ENCODE assay signal across 16 cellular contexts in genomic region chr11:13939952-13940610, GRCh38. TPM values are rescaled to one million over a fixed set of nuclear protein-coding genes. Genes with fewer than 3 reads are reported as not detected.
DNase-seq lines count a peak whose midpoint lies in the region; ATAC-seq, FAIRE-seq and TF ChIP-seq lines count a peak whose summit lies in the region.
"Had no signal": no experiment of that assay in that cellular context is flagged by ENCODE, and none has a peak within 500 bp of the region (broad histone marks: within the 10 kb centered on the region; RNA-seq: fewer than 3 reads in every experiment).

No MANE protein-coding gene starts in this region.

- H3K9me3 Mint-ChIP-seq in MCF 10A (ENCODE audit: unreplicated experiment): no peaks in the 10 kb centered on the region

- H3K4me3 ChIP-seq in breast epithelium (no peak overlapping the region), bronchial epithelial cell (ENCODE audit: low read depth, low read length) (no peak overlapping the region)
- H3K4me3 ChIP-seq: BLaER1, SK-N-MC had no signal

- DNase-seq in MCF 10A (ENCODE audit: unreplicated experiment) (peak; percentile 47), breast epithelium (ENCODE audit: low spot score in 2 of 2) (no peak), LHCN-M2 (ENCODE audit: low read depth) (peak; percentile 47), bronchial epithelial cell (ENCODE audit: low read depth) (peak; percentile 84), HUDEP-2 (lab: John Stamatoyannopoulos, UW; ENCODE audit: unreplicated experiment in 76 of 76) (no peak), GM12892 (ENCODE audit: insufficient read length) (no peak), NCI-H774 (lab: John Stamatoyannopoulos, UW) (no peak)
- DNase-seq: caudate nucleus; glutamatergic neuron; GOT3; kidney; stimulated activated CD4-positive, alpha-beta T cell treated with anti-CD3 and anti-CD28 coated beads, Interleukin-2, amount 100 ng/mL, for 48 hours had no signal

- H3K4me3 Mint-ChIP-seq in MCF 10A (ENCODE audit: unreplicated experiment): no peak overlapping the region

- CTCF ChIA-PET in MCF 10A (lab: Yijun Ruan, JAX): interaction anchor here (1.0 to 2.8 kb wide), 5 partner anchors 11 to 168 kb away, joined by 3 to 15 read pairs (median 4); no protein-coding TSS in a partner anchor

- H3K27ac ChIP-seq in breast epithelium: no peak overlapping the region
- H3K27ac ChIP-seq: BLaER1, SK-N-MC had no signal

- H3K27me3 ChIP-seq in breast epithelium (no peaks in the 10 kb centered on the region), bronchial epithelial cell (ENCODE audit: control insufficient read depth, insufficient read depth, low read length) (no peaks in the 10 kb centered on the region)
- H3K27me3 ChIP-seq: BLaER1 had no signal

- POLR2A ChIA-PET in MCF 10A (lab: Yijun Ruan, JAX): no interaction called here

- TF ChIP-seq CTCF in MCF 10A (IDR thresholded peaks at IDR 0.05; ENCODE audit: unreplicated experiment) (no peak), breast epithelium (IDR thresholded peaks at IDR 0.05) (no peak), bronchial epithelial cell (IDR thresholded peaks at IDR 0.05; ENCODE audit: insufficient read depth, low read length, severe bottlenecking) (no peak)

- H3K9me3 ChIP-seq in breast epithelium: no peaks in the 10 kb centered on the region

- peaks cover 22% of the 10 kb centered on the region for H3K4me1 Mint-ChIP-seq in MCF 10A (ENCODE audit: insufficient read depth, unreplicated experiment)

- peak overlapping the region; percentile 12 for H3K27ac Mint-ChIP-seq in MCF 10A (ENCODE audit: low read depth, unreplicated experiment)

- no peaks in the 10 kb centered on the region for H3K36me3 ChIP-seq in breast epithelium
- H3K36me3 ChIP-seq in bronchial epithelial cell (ENCODE audit: control insufficient read depth, insufficient read depth, low read length): no peaks in the 10 kb centered on the region
- H3K36me3 ChIP-seq: BLaER1 had no signal

- no peaks in the 10 kb centered on the region for H3K36me3 Mint-ChIP-seq in MCF 10A (ENCODE audit: insufficient read depth, unreplicated experiment)

- no TSS peak for BruUV-seq in MCF 10A (replicated peaks; lab: Mats Ljungman, UMichigan)

- no peaks in the 10 kb centered on the region for H3K27me3 Mint-ChIP-seq in MCF 10A (ENCODE audit: insufficient read depth, unreplicated experiment)

- no peaks in the 10 kb centered on the region for H3K4me1 ChIP-seq in breast epithelium
- H3K4me1 ChIP-seq: BLaER1 had no signal

- no peak for TF ChIP-seq POLR2A in breast epithelium (IDR thresholded peaks at IDR 0.05)
- TF ChIP-seq POLR2A in GM12892 (IDR thresholded peaks at IDR 0.05; ENCODE audit: low read depth, low read length): no peak

- intact Hi-C loops in MCF 10A (cut with micrococcal nuclease): no loop called here
- intact Hi-C loops in breast epithelium (cut with DNase I; ENCODE audit: low total_unique reads): loop anchor here (2.0 kb wide), 1 partner anchor 65 kb away; no protein-coding TSS in a partner anchor

- no peak for ATAC-seq in GM21515 (IDR thresholded peaks at IDR 0.05; ENCODE audit: unreplicated experiment)

- FAIRE-seq in bronchial epithelial cell (lab: Jason Lieb, UNC) (no peak), GM12892 (lab: Jason Lieb, UNC) (no peak)
- FAIRE-seq: kidney had no signal

RNA-seq across cellular contexts. Expression of gene SPON1, which starts 22.4 kb away (rescaled TPM):
- total RNA-seq in MCF 10A (2022) (not detected in 2 replicates), breast epithelium (100 to 1,000 TPM in 1 of 3 donors, 10 to 100 TPM in 2; 30.1 to 133 (median 34.7) TPM), LHCN-M2 (2014; rRNA removed) (not detected in 2 replicates), bronchial epithelial cell (0.26 TPM in 1 of 2 replicates, not detected in the other)
- polyA plus RNA-seq in LHCN-M2 (2012): 0.73 TPM
- polyA plus RNA-seq in GM12892 (2012; ENCODE audit: missing spikeins): 0.74 TPM
- total RNA-seq: G401 had no signal

Comparison
In these comparisons a context has a peak if more than half of its experiments do, and no peak if none do; other contexts are left out.
1. DNase-seq: peak in MCF 10A (single experiment), LHCN-M2 (single experiment) and bronchial epithelial cell (single experiment); none in breast epithelium (0 of 2), HUDEP-2 (0 of 76), GM12892 (single experiment) and NCI-H774 (single experiment).
2. RNA of gene SPON1, which starts 22.4 kb away (total RNA-seq): 30.1 to 133 TPM in breast epithelium; 0.26 TPM in bronchial epithelial cell, not detected in MCF 10A and not detected in LHCN-M2; every median in the first group is over 10 times any median in the second.